In the genomic region with DNA sequence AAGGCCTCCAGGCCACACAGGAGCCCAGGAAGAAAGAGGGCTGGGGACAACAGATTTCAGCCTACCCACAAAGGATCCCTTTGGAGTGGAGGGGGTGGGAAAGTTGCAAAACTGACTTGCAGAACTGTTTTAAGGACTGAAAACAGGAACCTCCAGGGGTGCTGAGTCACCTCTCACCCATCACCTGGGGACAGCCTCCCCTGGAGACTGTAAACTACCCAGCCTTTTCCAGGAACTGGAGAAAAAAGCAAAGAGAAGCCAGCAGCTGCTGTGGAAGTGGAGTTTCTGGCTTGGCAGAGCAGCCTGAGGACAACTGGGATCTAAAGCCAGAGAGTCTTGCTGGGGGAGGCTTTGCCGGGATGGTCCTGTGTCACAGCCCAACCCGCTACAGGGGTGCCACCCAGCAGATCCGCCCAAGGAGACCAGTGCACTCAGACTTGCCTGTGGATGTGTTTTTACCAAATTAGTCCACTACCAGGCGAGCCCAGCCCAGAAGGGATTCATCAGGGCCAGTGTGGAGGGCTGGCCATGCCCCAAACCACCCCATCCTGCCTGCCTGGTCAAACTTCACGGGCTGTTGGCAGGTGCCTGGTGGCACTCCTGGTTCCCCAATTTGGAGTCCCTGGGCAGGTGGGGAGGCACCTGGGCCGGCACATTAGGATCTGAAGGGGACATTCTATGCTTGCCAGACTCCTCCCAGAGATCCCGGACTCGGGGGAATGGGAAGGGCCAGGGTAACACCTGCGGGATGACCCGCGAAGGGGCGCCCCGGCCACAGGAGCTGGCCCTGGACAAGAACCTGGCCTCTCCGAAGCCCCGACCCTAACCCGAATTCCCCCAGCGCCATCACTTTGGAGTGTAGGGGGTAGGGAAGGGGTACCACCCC, we compare ENCODE assay signal across 6 cellular contexts.
A peak's percentile ranks its signal among the peaks of the same experiment; 100 is the strongest.
DNase-seq lines count a peak whose midpoint lies in the region; ATAC-seq lines count a peak whose summit lies in the region.

No MANE protein-coding gene starts in this region.

- DNase-seq in EH (ENCODE audit: low read depth) (peak; percentile 54), UCSD-AML1 (lab: John Stamatoyannopoulos, UW; ENCODE audit: unreplicated experiment) (peak; percentile 43), kidney tubule cell (ENCODE audit: low spot score) (peak; percentile 64), SW 1271 (lab: John Stamatoyannopoulos, UW) (no peak), NCI-H2107 treated with DMSO at 0.1 percent for 48 hours (lab: John Stamatoyannopoulos, UW; ENCODE audit: unreplicated experiment) (no peak)

- no peak for ATAC-seq in GM18868 (IDR thresholded peaks at IDR 0.05; ENCODE audit: unreplicated experiment)

Comparison
In these comparisons a context has a peak if more than half of its experiments do, and no peak if none do; other contexts are left out.
1. DNase-seq: peak in EH (single experiment), UCSD-AML1 (single experiment) and kidney tubule cell (single experiment); none in SW 1271 (0 of 2) and NCI-H2107 treated with DMSO at 0.1 percent for 48 hours (single experiment).